1 cellular context compared by ENCODE assay signal in genomic region chr10:73781879-73782748, GRCh38.
TF ChIP-seq lines count a peak whose summit lies in the region.

Gene CHCHD1, plus strand, starts transcription at chr10:73782048. Its CDS starts 28 bp downstream, at chr10:73782076.

TF ChIP-seq in HCT116, 20 proteins besides CTCF, POLR2A, EP300 and RAD21 (continued from another document):
- TF ChIP-seq ZBTB33 (IDR thresholded peaks at IDR 0.05; ENCODE audit: extremely low read depth, insufficient replicate concordance, low read length), result peak; percentile 56
- no peak for TF ChIP-seq SRF (IDR thresholded peaks at IDR 0.05; ENCODE audit: low read depth)
- TF ChIP-seq MAX (IDR thresholded peaks at IDR 0.05), result peak; percentile 77
- no peak for TF ChIP-seq ZNF274 (IDR thresholded peaks at IDR 0.05; ENCODE audit: low read depth, low read length)
- TF ChIP-seq YY1 (IDR thresholded peaks at IDR 0.05; ENCODE audit: extremely low read depth, insufficient replicate concordance, low read depth, low read length), result peak; percentile 92
- no peak for TF ChIP-seq FOSL1 (IDR thresholded peaks at IDR 0.05; ENCODE audit: low read depth)
- no peak for TF ChIP-seq REST (IDR thresholded peaks at IDR 0.05; ENCODE audit: low read depth)
- TF ChIP-seq EZH2 (IDR thresholded peaks at IDR 0.05), result no peak
- no peak for TF ChIP-seq CEBPB (IDR thresholded peaks at IDR 0.05; ENCODE audit: low read depth)
- TF ChIP-seq ATF3 (IDR thresholded peaks at IDR 0.05), result no peak
- TF ChIP-seq POLR2AphosphoS5 (IDR thresholded peaks at IDR 0.05; ENCODE audit: low read depth, low read length), result peak; percentile 95
